Comparison of ENCODE assay signal across 7 cellular contexts in the genomic region with DNA sequence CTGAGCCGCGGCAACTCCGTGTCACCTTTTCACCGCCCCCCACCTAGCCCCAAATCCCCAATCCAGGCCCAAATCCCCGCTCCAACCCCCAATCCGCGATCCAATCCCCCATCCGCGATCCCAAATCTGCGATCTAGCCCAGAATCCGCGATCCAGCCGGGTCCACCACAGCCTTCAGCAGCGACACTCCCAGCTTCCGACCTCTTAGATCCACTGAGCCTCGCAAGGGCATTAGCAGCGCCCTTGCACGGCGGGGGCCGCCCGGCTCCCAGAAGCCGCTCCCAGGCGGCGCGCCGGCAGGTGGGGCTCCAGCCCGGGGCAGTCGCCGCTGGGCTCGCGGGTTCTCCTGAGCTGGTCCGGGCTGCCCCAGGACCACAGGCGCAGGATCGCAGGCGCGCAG.
A peak's percentile ranks its signal among the peaks of the same experiment; 100 is the strongest.
DNase-seq lines count a peak whose midpoint lies in the region; ATAC-seq, FAIRE-seq and TF ChIP-seq lines count a peak whose summit lies in the region.
"Not testable (repeated sequence)": the region's sequence is repeated elsewhere in the genome, so short reads cannot be mapped to it uniquely, and the experiment has no call there.

No MANE protein-coding gene starts in this region.

- H3K4me3 Mint-ChIP-seq in chondrocyte (ENCODE audit: unreplicated experiment): not testable (repeated sequence)

- H2BK5ac ChIP-seq in neuronal stem cell (ENCODE audit: low read length): not testable (repeated sequence)

- H4K91ac ChIP-seq in neuronal stem cell (ENCODE audit: low read depth, low read length, poor library complexity): not testable (repeated sequence)

- not testable (repeated sequence) for H3K9me3 ChIP-seq in kidney (ENCODE audit: control insufficient read depth in 1 of 2, low read length in 2 of 2); upper lobe of right lung
- peaks cover 0 to 14% of the 10 kb centered on the region in 2 donors for H3K9me3 ChIP-seq in neuronal stem cell (replicated peaks in 1 of 2; ENCODE audit: control insufficient read depth in 2 of 2, insufficient read depth in 1 of 2, low read depth in 1 of 2, low read length in 2 of 2)

- peak overlapping the region; percentile 91 for H3K23ac ChIP-seq in neuronal stem cell (ENCODE audit: low read depth, low read length, poor library complexity)

- not testable (repeated sequence) for H3K27me3 Mint-ChIP-seq in chondrocyte (ENCODE audit: low read depth)

- H4K8ac ChIP-seq in neuronal stem cell (ENCODE audit: low read depth, low read length): not testable (repeated sequence)

- H3K4me1 ChIP-seq in kidney (ENCODE audit: control insufficient read depth in 1 of 2, insufficient read depth in 1 of 2, low read depth in 1 of 2, low read length in 2 of 2); neuronal stem cell (ENCODE audit: control insufficient read depth in 2 of 2, insufficient read depth in 1 of 2, low read depth in 1 of 2, low read length in 2 of 2); upper lobe of right lung: not testable (repeated sequence)

- H3K4ac ChIP-seq in neuronal stem cell (ENCODE audit: low read length): not testable (repeated sequence)

- ATAC-seq in upper lobe of right lung: not testable (repeated sequence)

- not testable (repeated sequence) for H2BK15ac ChIP-seq in neuronal stem cell (ENCODE audit: low read length)

- not testable (repeated sequence) for H2AFZ ChIP-seq in neuronal stem cell (ENCODE audit: low read length)

- intact Hi-C loops in cardiac septum (cut with DNase I); kidney (cut with DNase I); upper lobe of right lung (cut with DNase I): not testable (repeated sequence)

- H3K18ac ChIP-seq in neuronal stem cell (ENCODE audit: low read length): peak overlapping the region; percentile 48

- DNase-seq in GM03348 (ENCODE audit: low spot score) (peak; percentile 2), HT1080 (ENCODE audit: low read depth) (peak; percentile 21), chondrocyte (ENCODE audit: low spot score) (peak; percentile 98), cardiac septum (ENCODE audit: low spot score) (peak; percentile 76), kidney (peak; percentile 84), upper lobe of right lung (peak; percentile 69)
- DNase-seq in neuronal stem cell (ENCODE audit: low spot score): not testable (repeated sequence)

- H3K4me1 Mint-ChIP-seq in chondrocyte (ENCODE audit: low read depth): not testable (repeated sequence)

- not testable (repeated sequence) for H3K14ac ChIP-seq in neuronal stem cell (ENCODE audit: low read length)

- H2BK12ac ChIP-seq in neuronal stem cell (ENCODE audit: low read length): not testable (repeated sequence)

- H3K9ac ChIP-seq in kidney (ENCODE audit: low read length in 2 of 2); neuronal stem cell (ENCODE audit: low read depth, low read length, poor library complexity): not testable (repeated sequence)

- not testable (repeated sequence) for H3K27ac ChIP-seq in kidney (ENCODE audit: low read depth in 2 of 2, low read length in 2 of 2); neuronal stem cell (replicated peaks; ENCODE audit: low read length); upper lobe of right lung

- H3K4me3 ChIP-seq in kidney (ENCODE audit: low read length in 2 of 2); upper lobe of right lung: not testable (repeated sequence)
- peak overlapping the region in 1 of 2 donors; percentile 68 for H3K4me3 ChIP-seq in neuronal stem cell (ENCODE audit: low read length in 2 of 2)

- not testable (repeated sequence) for H3K27me3 ChIP-seq in neuronal stem cell (ENCODE audit: control insufficient read depth in 3 of 3, insufficient read depth in 3 of 3, low read depth in 1 of 3, low read length in 3 of 3); upper lobe of right lung

- not testable (repeated sequence) for H2AK5ac ChIP-seq in neuronal stem cell (ENCODE audit: low read depth, low read length)

- WGBS in neuronal stem cell (ENCODE audit: extremely low coverage in 2 of 2, insufficient read length in 2 of 2, insufficient replicate concordance in 1 of 2), 2 donors: 100% methylated on average over 5 of the region's 36 CpGs; no CpG with 5 or more reads in 1 of the 2 donors

- not testable (repeated sequence) for H3K36me3 Mint-ChIP-seq in chondrocyte (ENCODE audit: low read depth)

- not testable (repeated sequence) for FAIRE-seq in kidney (lab: Jason Lieb, UNC)

- H3K36me3 ChIP-seq in kidney (ENCODE audit: control insufficient read depth in 1 of 2, insufficient read depth in 2 of 2, low read length in 2 of 2); neuronal stem cell (replicated peaks in 1 of 2; ENCODE audit: control insufficient read depth in 2 of 2, insufficient read depth in 2 of 2, low read length in 2 of 2); upper lobe of right lung: not testable (repeated sequence)

- not testable (repeated sequence) for H3K79me1 ChIP-seq in neuronal stem cell (ENCODE audit: low read depth, low read length)

- H3K4me2 ChIP-seq in neuronal stem cell (ENCODE audit: insufficient read depth, low read length, poor library complexity, severe bottlenecking): peak overlapping the region; percentile 11

- H3K27ac Mint-ChIP-seq in chondrocyte (ENCODE audit: unreplicated experiment): not testable (repeated sequence)

- H2BK120ac ChIP-seq in neuronal stem cell (ENCODE audit: low read depth, low read length): not testable (repeated sequence)

- H3K9me3 Mint-ChIP-seq in chondrocyte (ENCODE audit: low read depth): not testable (repeated sequence)

- not testable (repeated sequence) for TF ChIP-seq CTCF in chondrocyte (IDR thresholded peaks at IDR 0.05); kidney (IDR thresholded peaks at IDR 0.05; ENCODE audit: borderline replicate concordance, extremely low read depth, insufficient read depth); upper lobe of right lung (IDR thresholded peaks at IDR 0.05)
